6 cellular contexts compared by ENCODE assay signal in genomic region chr1:151147132-151147503, GRCh38. TPM values are rescaled to one million over a fixed set of nuclear protein-coding genes. Genes with fewer than 3 reads are reported as not detected.
A peak's percentile ranks its signal among the peaks of the same experiment; 100 is the strongest.
DNase-seq lines count a peak whose midpoint lies in the region; ATAC-seq and TF ChIP-seq lines count a peak whose summit lies in the region.

No MANE protein-coding gene starts in this region.

- H3K36me3 ChIP-seq in endocrine pancreas (ENCODE audit: control insufficient read depth, insufficient read depth, low read length), result no peaks in the 10 kb centered on the region
- no peaks in the 10 kb centered on the region for H3K36me3 ChIP-seq in gastrocnemius medialis

- H3K27ac ChIP-seq in gastrocnemius medialis, result peak overlapping the region; percentile 95 to 99 (median 98)

- H3K4me1 ChIP-seq in endocrine pancreas (ENCODE audit: control insufficient read depth, insufficient read depth, low read length) (no peaks in the 10 kb centered on the region), gastrocnemius medialis (peaks cover 35 to 43% of the 10 kb centered on the region in 2 donors)

- ATAC-seq in gastrocnemius medialis (peak; percentile 44 to 53), GM18511 (IDR thresholded peaks at IDR 0.05; ENCODE audit: unreplicated experiment) (no peak), HG02981 (IDR thresholded peaks at IDR 0.05; ENCODE audit: unreplicated experiment) (no peak)

- H3K9me3 ChIP-seq in endocrine pancreas (ENCODE audit: control insufficient read depth, low read length), result no peaks in the 10 kb centered on the region
- H3K9me3 ChIP-seq in gastrocnemius medialis, result no peaks in the 10 kb centered on the region

- no peaks in the 10 kb centered on the region for H3K27me3 ChIP-seq in endocrine pancreas (ENCODE audit: control insufficient read depth, insufficient read depth, low read length)
- no peaks in the 10 kb centered on the region for H3K27me3 ChIP-seq in gastrocnemius medialis

- DNase-seq in NCI-H69 (lab: John Stamatoyannopoulos, UW) (peak; percentile 67), gastrocnemius medialis (peak; percentile 43 to 75), ACHN (no peak)

- H3K4me3 ChIP-seq in endocrine pancreas (ENCODE audit: control insufficient read depth, insufficient read depth, low read length) (peak overlapping the region; percentile 6), gastrocnemius medialis (peak overlapping the region; percentile 89 to 97 (median 92))

- in situ Hi-C loops in gastrocnemius medialis (cut with MboI; ENCODE audit: low sequenced_read_pairs in 4 of 4), result no loop called here
- in situ Hi-C loops in ACHN (cut with HindIII; ENCODE audit: low pct_ligation_motif_present, low pct_unique_long_range_greater_than_20kb, low sequenced_read_pairs), result no loop called here

- no peak for TF ChIP-seq CTCF in gastrocnemius medialis (IDR thresholded peaks at IDR 0.05 in 4 of 5, conservative IDR thresholded peaks at IDR 0.05 in 1 of 5)

- intact Hi-C loops in gastrocnemius medialis (cut with DNase I; ENCODE audit: low total_unique reads), result loop anchor here (2.0 to 5.0 kb wide), 4 partner anchors 35 to 585 kb away; partner anchors contain the start of gene GABPB2

- no peak for TF ChIP-seq POLR2A in gastrocnemius medialis (IDR thresholded peaks at IDR 0.05)

- peak overlapping the region; percentile 52 for H3K9ac ChIP-seq in endocrine pancreas (ENCODE audit: control insufficient read depth, insufficient read depth, low read length)

RNA-seq across cellular contexts. Expression of gene SEMA6C, which starts 0.7 kb away (rescaled TPM):
- total RNA-seq in gastrocnemius medialis, result 100 to 1,000 TPM in 2 of 4 donors, 10 to 100 TPM in 2; 51.5 to 121 (median 108) TPM

RNA-seq across cellular contexts. Expression of gene TNFAIP8L2, which starts 9.3 kb away (rescaled TPM):
- 1 to 10 TPM in 3 of 4 donors, not detected in 1; 1.1 to 3.1 (median 1.4) TPM for total RNA-seq in gastrocnemius medialis

RNA-seq across cellular contexts. Expression of gene LYSMD1, which starts 18.6 kb away (rescaled TPM):
- total RNA-seq in gastrocnemius medialis, result 10 to 100 TPM; 11.4 to 14.6 (median 13.7) TPM

RNA-seq across cellular contexts. Expression of gene SCNM1, which starts 18.8 kb away (rescaled TPM):
- total RNA-seq in gastrocnemius medialis, result 10 to 100 TPM; 17.7 to 56.1 (median 35.6) TPM

RNA-seq across cellular contexts. Expression of gene TMOD4, which starts 28.7 kb away (rescaled TPM):
- 100 to 1,000 TPM in 3 of 4 donors, 10 to 100 TPM in 1; 58.3 to 315 (median 188) TPM for total RNA-seq in gastrocnemius medialis

Comparison
In these comparisons a context has a peak if more than half of its experiments do, and no peak if none do; other contexts are left out.
1. ATAC-seq: peak in gastrocnemius medialis (2 of 2); none in GM18511 (single experiment) and HG02981 (single experiment).